Comparison of ENCODE assay signal across 16 cellular contexts in genomic region chr9:129999123-129999510, GRCh38. TPM values are rescaled to one million over a fixed set of nuclear protein-coding genes. Genes with fewer than 3 reads are reported as not detected.
DNase-seq lines count a peak whose midpoint lies in the region; ATAC-seq and TF ChIP-seq lines count a peak whose summit lies in the region.
"Had no signal": no experiment of that assay in that cellular context is flagged by ENCODE, and none has a peak within 500 bp of the region (broad histone marks: within the 10 kb centered on the region; RNA-seq: fewer than 3 reads in every experiment).

No MANE protein-coding gene starts in this region.

- H3F3A ChIP-seq in smooth muscle cell (ENCODE audit: low read depth): peaks cover 12% of the 10 kb centered on the region

- H3K4me2 ChIP-seq in smooth muscle cell: no peak overlapping the region

- ATAC-seq in T-cell (replicated peaks in 1 of 4) (no peak), GM18502 (IDR thresholded peaks at IDR 0.05; ENCODE audit: poor library complexity, unreplicated experiment) (no peak)
- ATAC-seq: Right ventricle myocardium inferior had no signal

- H2AFZ ChIP-seq in smooth muscle cell (ENCODE audit: low read depth): no peak overlapping the region

- no peak for DNase-seq in T-helper 1 cell
- no peak for DNase-seq in T-cell
- no peak for DNase-seq in smooth muscle cell (lab: John Stamatoyannopoulos, UW; ENCODE audit: unreplicated experiment)
- no peak for DNase-seq in NCI-H128 (lab: John Stamatoyannopoulos, UW; ENCODE audit: unreplicated experiment)
- no peak for DNase-seq in Calu3
- DNase-seq: DMS 273 treated with DMSO at 0.1 percent for 48 hours, kidney glomerular epithelial cell, NCI-H187 treated with DMSO at 0.1 percent for 48 hours, trophoblast cell had no signal

- intact Hi-C loops in dendritic cell treated with granulocyte-macrophage colony-stimulating factor and Interleukin-4, amounts not matched to agents 40 ng/mL and 50 ng/mL, for 4 days (cut with micrococcal nuclease): loop anchor here (5.0 kb wide), 1 partner anchor 42 kb away; no protein-coding TSS in a partner anchor
- intact Hi-C loops in Calu3 (cut with micrococcal nuclease; ENCODE audit: unreplicated experiment): no loop called here

- peak overlapping the region; percentile 70 for H3K27ac ChIP-seq in smooth muscle cell (ENCODE audit: low read depth)
- H3K27ac ChIP-seq: 22Rv1, ascending aorta had no signal

- BruUV-seq in Calu3 (replicated peaks; lab: Mats Ljungman, UMichigan): no TSS peak

- peaks cover 42% of the 10 kb centered on the region for H3K4me1 Mint-ChIP-seq in T-helper 1 cell treated with Interleukin-12 subunit alpha and Interleukin-12 subunit beta and Interleukin-4 antibody, amounts not matched to agents 30 μg/mL and 1 μg/mL, for 36 hours (ENCODE audit: low read depth)
- H3K4me1 Mint-ChIP-seq in T-cell (peaks cover 75 to 86% (median 82%) of the 10 kb centered on the region in 3 donors), Calu3 (ENCODE audit: low read depth, unreplicated experiment) (no peaks in the 10 kb centered on the region)
- H3K4me1 Mint-ChIP-seq in dendritic cell treated with granulocyte-macrophage colony-stimulating factor and Interleukin-4, amounts not matched to agents 40 ng/mL and 50 ng/mL, for 4 days (ENCODE audit: low read depth): peaks cover 44% of the 10 kb centered on the region

- peaks cover 30% of the 10 kb centered on the region for H3K36me3 Mint-ChIP-seq in T-helper 1 cell treated with Interleukin-12 subunit alpha and Interleukin-12 subunit beta and Interleukin-4 antibody, amounts not matched to agents 30 μg/mL and 1 μg/mL, for 36 hours (ENCODE audit: low read depth)
- H3K36me3 Mint-ChIP-seq in T-cell (peaks cover 20% of the 10 kb centered on the region), Calu3 (ENCODE audit: insufficient read depth, unreplicated experiment) (no peaks in the 10 kb centered on the region)
- peaks cover 50% of the 10 kb centered on the region for H3K36me3 Mint-ChIP-seq in dendritic cell treated with granulocyte-macrophage colony-stimulating factor and Interleukin-4, amounts not matched to agents 40 ng/mL and 50 ng/mL, for 4 days (ENCODE audit: low read depth)

- peaks cover 65% of the 10 kb centered on the region for H3K79me2 ChIP-seq in smooth muscle cell (ENCODE audit: low read depth)

- H3K4me3 ChIP-seq in smooth muscle cell: no peak overlapping the region
- H3K4me3 ChIP-seq: ascending aorta had no signal

- H3K4me1 ChIP-seq in smooth muscle cell (ENCODE audit: low read depth): peaks cover 3% of the 10 kb centered on the region

- H3K9ac ChIP-seq in smooth muscle cell (ENCODE audit: low read depth): no peak overlapping the region

- H3K9me3 ChIP-seq in smooth muscle cell (replicated peaks; ENCODE audit: low read depth): no peaks in the 10 kb centered on the region
- H3K9me3 ChIP-seq: ascending aorta had no signal

- CTCF ChIA-PET in T-cell (lab: Charles Lee): interaction anchor here in 1 of 2 donors (0.7 to 1.0 kb wide), 3 partner anchors 12 to 40 kb away, joined by 3 to 8 read pairs (median 3); no protein-coding TSS in a partner anchor
- CTCF ChIA-PET in Calu3 (lab: Charles Lee): interaction anchor here (1.0 kb wide), 1 partner anchor 16 kb away, joined by 3 read pairs; no protein-coding TSS in a partner anchor

- H3K27me3 ChIP-seq in smooth muscle cell (ENCODE audit: low read depth): no peaks in the 10 kb centered on the region
- H3K27me3 ChIP-seq: ascending aorta had no signal

- POLR2A ChIA-PET in T-cell (lab: Charles Lee): interaction anchor here (0.5 to 1.2 kb wide), 6 partner anchors 18 to 79 kb away, joined by 3 to 8 read pairs (median 4); no protein-coding TSS in a partner anchor

- TF ChIP-seq CTCF in smooth muscle cell (IDR thresholded peaks at IDR 0.05; ENCODE audit: borderline replicate concordance, insufficient read depth, poor library complexity, severe bottlenecking) (no peak), Calu3 (IDR thresholded peaks at IDR 0.05; ENCODE audit: unreplicated experiment) (no peak)

- no peaks in the 10 kb centered on the region for H3K9me3 Mint-ChIP-seq in T-helper 1 cell treated with Interleukin-12 subunit alpha and Interleukin-12 subunit beta and Interleukin-4 antibody, amounts not matched to agents 30 μg/mL and 1 μg/mL, for 36 hours
- H3K9me3 Mint-ChIP-seq in T-cell: no peaks in the 10 kb centered on the region
- no peaks in the 10 kb centered on the region for H3K9me3 Mint-ChIP-seq in dendritic cell treated with granulocyte-macrophage colony-stimulating factor and Interleukin-4, amounts not matched to agents 40 ng/mL and 50 ng/mL, for 4 days
- H3K9me3 Mint-ChIP-seq in Calu3 (ENCODE audit: low read depth, unreplicated experiment): no peaks in the 10 kb centered on the region
- H3K9me3 Mint-ChIP-seq: neural crest cell had no signal

- H3K27ac Mint-ChIP-seq in T-helper 1 cell treated with Interleukin-12 subunit alpha and Interleukin-12 subunit beta and Interleukin-4 antibody, amounts not matched to agents 30 μg/mL and 1 μg/mL, for 36 hours: peak overlapping the region; percentile 49
- H3K27ac Mint-ChIP-seq in T-cell (peak overlapping the region; percentile 79 to 82), Calu3 (ENCODE audit: unreplicated experiment) (no peak overlapping the region)
- peak overlapping the region; percentile 24 for H3K27ac Mint-ChIP-seq in dendritic cell treated with granulocyte-macrophage colony-stimulating factor and Interleukin-4, amounts not matched to agents 40 ng/mL and 50 ng/mL, for 4 days

- no peaks in the 10 kb centered on the region for H3K27me3 Mint-ChIP-seq in T-helper 1 cell treated with Interleukin-12 subunit alpha and Interleukin-12 subunit beta and Interleukin-4 antibody, amounts not matched to agents 30 μg/mL and 1 μg/mL, for 36 hours (ENCODE audit: low read depth)
- H3K27me3 Mint-ChIP-seq in T-cell: no peaks in the 10 kb centered on the region
- no peaks in the 10 kb centered on the region for H3K27me3 Mint-ChIP-seq in dendritic cell treated with granulocyte-macrophage colony-stimulating factor and Interleukin-4, amounts not matched to agents 40 ng/mL and 50 ng/mL, for 4 days
- no peaks in the 10 kb centered on the region for H3K27me3 Mint-ChIP-seq in Calu3 (ENCODE audit: unreplicated experiment)

- no peaks in the 10 kb centered on the region for H3K36me3 ChIP-seq in smooth muscle cell (ENCODE audit: low read depth)
- H3K36me3 ChIP-seq: ascending aorta had no signal

- H3K4me3 Mint-ChIP-seq in T-helper 1 cell treated with Interleukin-12 subunit alpha and Interleukin-12 subunit beta and Interleukin-4 antibody, amounts not matched to agents 30 μg/mL and 1 μg/mL, for 36 hours: no peak overlapping the region
- H3K4me3 Mint-ChIP-seq in T-cell (peak overlapping the region; percentile 5 to 47 (median 25)), Calu3 (ENCODE audit: low read depth, unreplicated experiment) (no peak overlapping the region)
- no peak overlapping the region for H3K4me3 Mint-ChIP-seq in dendritic cell treated with granulocyte-macrophage colony-stimulating factor and Interleukin-4, amounts not matched to agents 40 ng/mL and 50 ng/mL, for 4 days
- H3K4me3 Mint-ChIP-seq: neural crest cell had no signal

- H4K20me1 ChIP-seq in smooth muscle cell (ENCODE audit: low read depth): peaks cover 7% of the 10 kb centered on the region

- 40% methylated on average over 5 of the region's 5 CpGs for WGBS in smooth muscle cell (ENCODE audit: low lambda C conversion rate)

RNA-seq across cellular contexts. Expression of gene FNBP1, which starts 43.9 kb away (rescaled TPM):
- total RNA-seq in T-cell (100 to 1,000 TPM; 166 to 211 (median 182) TPM), smooth muscle cell (17.2 and 23.8 TPM in 2 replicates), Calu3 (2022) (9.6 and 9.9 TPM in 2 replicates)
- 17.1 and 25.4 TPM in 2 replicates for polyA plus RNA-seq in smooth muscle cell

RNA-seq across cellular contexts. Expression of gene GPR107, which starts 54.6 kb away (rescaled TPM):
- total RNA-seq in T-cell (10 to 100 TPM; 21.3 to 29.1 (median 22.1) TPM), smooth muscle cell (42.7 and 42.9 TPM in 2 replicates), Calu3 (2022) (39.9 and 43.4 TPM in 2 replicates)
- 16.2 and 19.1 TPM in 2 replicates for polyA plus RNA-seq in smooth muscle cell

Comparison
In these comparisons a context has a peak if more than half of its experiments do, and no peak if none do; other contexts are left out.
1. H3K4me3 Mint-ChIP-seq: peak in T-cell (3 of 3); none in T-helper 1 cell treated with Interleukin-12 subunit alpha and Interleukin-12 subunit beta and Interleukin-4 antibody, amounts not matched to agents 30 μg/mL and 1 μg/mL, for 36 hours (single experiment), dendritic cell treated with granulocyte-macrophage colony-stimulating factor and Interleukin-4, amounts not matched to agents 40 ng/mL and 50 ng/mL, for 4 days (single experiment) and Calu3 (single experiment).